Comparison of ENCODE assay signal across 8 cellular contexts in genomic region chr14:49173765-49174373, GRCh38.
DNase-seq lines count a peak whose midpoint lies in the region; ATAC-seq, FAIRE-seq and TF ChIP-seq lines count a peak whose summit lies in the region.

No MANE protein-coding gene starts in this region.

- no peak overlapping the region for H3K4me3 ChIP-seq in GM12864 (ENCODE audit: low read depth, low read length)
- H3K4me3 ChIP-seq in KMS-11 (IDR thresholded peaks at IDR 0.05; ENCODE audit: insufficient read depth, low read depth, low read length), result no peak overlapping the region
- no peak overlapping the region for H3K4me3 ChIP-seq in Panc1 (ENCODE audit: low read depth in 2 of 2, low read length in 2 of 2)
- H3K4me3 ChIP-seq in bronchial epithelial cell (ENCODE audit: low read depth, low read length), result no peak overlapping the region
- H3K4me3 ChIP-seq in lung, result no peak overlapping the region

- POLR2A ChIA-PET in Panc1 (lab: Charles Lee), result no interaction called here

- BruUV-seq in Panc1 (replicated peaks; lab: Mats Ljungman, UMichigan), result no TSS peak

- no peak overlapping the region for H3K4me2 ChIP-seq in KMS-11

- FAIRE-seq in bronchial epithelial cell (lab: Jason Lieb, UNC), result no peak

- H3K36me3 ChIP-seq in KMS-11 (ENCODE audit: insufficient read depth) (no peaks in the 10 kb centered on the region), Panc1 (ENCODE audit: control insufficient read depth, insufficient read depth, low read length) (no peaks in the 10 kb centered on the region), bronchial epithelial cell (ENCODE audit: control insufficient read depth, insufficient read depth, low read length) (no peaks in the 10 kb centered on the region), lung (ENCODE audit: control insufficient read depth in 2 of 2, insufficient read depth in 2 of 2, low read length in 2 of 2) (no peaks in the 10 kb centered on the region)

- H3K4me1 ChIP-seq in KMS-11 (ENCODE audit: low read depth, poor library complexity, severe bottlenecking), result no peaks in the 10 kb centered on the region
- H3K4me1 ChIP-seq in Panc1 (ENCODE audit: control insufficient read depth, insufficient read depth, low read length), result no peaks in the 10 kb centered on the region
- no peaks in the 10 kb centered on the region for H3K4me1 ChIP-seq in lung (ENCODE audit: control insufficient read depth in 2 of 2, insufficient read depth in 2 of 2, low read length in 2 of 2)

- H4K20me1 ChIP-seq in KMS-11 (ENCODE audit: insufficient read depth), result no peaks in the 10 kb centered on the region

- 4 to 26% methylated on average over 3 of the region's 3 CpGs for WGBS in lung, 2 donors

- H3K27ac ChIP-seq in KMS-11 (no peak overlapping the region), Panc1 (ENCODE audit: low read length) (no peak overlapping the region), lung (ENCODE audit: low read depth in 1 of 2, low read length in 1 of 2) (no peak overlapping the region)

- H3K9ac ChIP-seq in KMS-11, result no peak overlapping the region

- H2AFZ ChIP-seq in KMS-11 (ENCODE audit: low read depth), result no peak overlapping the region

- no peaks in the 10 kb centered on the region for H3K79me2 ChIP-seq in KMS-11 (ENCODE audit: insufficient read depth, low read depth)

- intact Hi-C loops in Panc1 (cut with micrococcal nuclease; ENCODE audit: unreplicated experiment), result loop anchor here (5.0 kb wide), 1 partner anchor 1257 kb away; no protein-coding TSS in a partner anchor

- in situ Hi-C loops in ACHN (cut with HindIII; ENCODE audit: low pct_ligation_motif_present, low pct_unique_long_range_greater_than_20kb, low sequenced_read_pairs), result no loop called here
- in situ Hi-C loops in Panc1 (cut with HindIII; ENCODE audit: low pct_unique_long_range_greater_than_20kb, low sequenced_read_pairs), result no loop called here

- ATAC-seq in Panc1 (peak; percentile 80; the same call in 1 of the 2 replicates), lung (ENCODE audit: insufficient read depth, low FRiP score) (peak; percentile 81)

- peak; percentile 67 for TF ChIP-seq CTCF in GM12864 (IDR thresholded peaks at IDR 0.05; ENCODE audit: low read depth, low read length, missing control alignments)
- peak; percentile 72 for TF ChIP-seq CTCF in KMS-11 (conservative IDR thresholded peaks at IDR 0.05; ENCODE audit: low read depth, low read length)
- TF ChIP-seq CTCF in Panc1 (IDR thresholded peaks at IDR 0.05), result peak; percentile 67
- peak; percentile 73 for TF ChIP-seq CTCF in bronchial epithelial cell (IDR thresholded peaks at IDR 0.05; ENCODE audit: insufficient read depth, low read length, severe bottlenecking)
- TF ChIP-seq CTCF in lung (IDR thresholded peaks at IDR 0.05; ENCODE audit: control extremely low read depth, extremely low read depth), result peak; percentile 13

- CTCF ChIA-PET in Panc1 (lab: Charles Lee), result interaction anchor here (0.8 kb wide), 1 partner anchor 141 kb away, joined by 3 read pairs; no protein-coding TSS in a partner anchor

- H3K9me3 ChIP-seq in Panc1 (ENCODE audit: control insufficient read depth, insufficient read depth, low read depth, low read length) (no peaks in the 10 kb centered on the region), lung (ENCODE audit: control insufficient read depth in 2 of 2, insufficient read depth in 1 of 2, low read length in 1 of 2) (no peaks in the 10 kb centered on the region)

- H3K27me3 ChIP-seq in KMS-11 (ENCODE audit: insufficient read depth, low read depth) (no peaks in the 10 kb centered on the region), Panc1 (ENCODE audit: control insufficient read depth, insufficient read depth, low read length) (no peaks in the 10 kb centered on the region), bronchial epithelial cell (ENCODE audit: control insufficient read depth, insufficient read depth, low read length) (no peaks in the 10 kb centered on the region), lung (ENCODE audit: control insufficient read depth, insufficient read depth) (no peaks in the 10 kb centered on the region)

- DNase-seq in ACHN (peak; percentile 69), GM12864 (ENCODE audit: low read depth) (peak; percentile 30), HCEC 1CT (peak; percentile 27), Panc1 (ENCODE audit: low read depth, low spot score) (peak; percentile 50), bronchial epithelial cell (ENCODE audit: low read depth) (peak; percentile 59), lung (ENCODE audit: low spot score) (peak; percentile 49)
- DNase-seq in stimulated activated naive CD4-positive, alpha-beta T cell (lab: John Stamatoyannopoulos, UW), result no peak

Comparison
In these comparisons a context has a peak if more than half of its experiments do, and no peak if none do; other contexts are left out.
1. DNase-seq: peak in ACHN (single experiment), GM12864 (single experiment), HCEC 1CT (single experiment), Panc1 (single experiment), bronchial epithelial cell (single experiment) and lung (single experiment); none in stimulated activated naive CD4-positive, alpha-beta T cell (0 of 6).
2. CTCF ChIP-seq: peak in every context shown above with its lines; median percentile 73 in bronchial epithelial cell; 72 in KMS-11; 67 in GM12864; 67 in Panc1; 13 in lung.